In genomic region chr9:123291736-123292135, GRCh38 we compare ENCODE assay signal across 17 cellular contexts.
"Had no signal": no experiment of that assay in that cellular context is flagged by ENCODE, and none has a peak within 500 bp of the region (broad histone marks: within the 10 kb centered on the region; RNA-seq: fewer than 3 reads in every experiment).

No MANE protein-coding gene starts in this region.

- H3K27me3 ChIP-seq: cardiac muscle cell, neural progenitor cell, right atrium auricular region, transverse colon, uterus had no signal

- H3K36me3 ChIP-seq: cardiac muscle cell, neural progenitor cell, prostate gland, right atrium auricular region, transverse colon, uterus had no signal

- H3K36me3 Mint-ChIP-seq: activated naive CD8-positive, alpha-beta T cell treated with anti-CD3 and anti-CD28 coated beads, Interleukin-2, amount 10 ng/mL, durations not matched to agents 7 days and 5 days; naive thymus-derived CD4-positive, alpha-beta T cell; neural progenitor cell had no signal

- H3K4me1 ChIP-seq: prostate gland, right atrium auricular region, transverse colon, uterus had no signal

- H3K9ac ChIP-seq: neural progenitor cell had no signal

- H3K4me3 ChIP-seq: cardiac muscle cell, neural progenitor cell, prostate gland, right atrium auricular region, transverse colon, uterus had no signal

- ATAC-seq: naive thymus-derived CD4-positive, alpha-beta T cell had no signal

- H2AFZ ChIP-seq: neural progenitor cell had no signal

- H3K27me3 Mint-ChIP-seq: stimulated activated naive CD8-positive, alpha-beta T cell treated with anti-CD3 and anti-CD28 coated beads, Interleukin-15, Interleukin-2, amounts not matched to agents 100 ng/mL and 50 ng/mL, for 24 hours had no signal

- H3K9me3 Mint-ChIP-seq: activated naive CD8-positive, alpha-beta T cell treated with anti-CD3 and anti-CD28 coated beads, Interleukin-2, amount 10 ng/mL, durations not matched to agents 7 days and 5 days; dendritic cell treated with granulocyte-macrophage colony-stimulating factor and Interleukin-4, amounts not matched to agents 40 ng/mL and 50 ng/mL, for 4 days; naive thymus-derived CD4-positive, alpha-beta T cell; neural progenitor cell; stimulated activated naive CD8-positive, alpha-beta T cell treated with anti-CD3 and anti-CD28 coated beads, Interleukin-15, Interleukin-2, amounts not matched to agents 100 ng/mL and 50 ng/mL, for 24 hours had no signal

- DNase-seq: activated CD4-positive, CD25-positive, alpha-beta regulatory T cell; activated gamma-delta T cell; activated naive CD8-positive, alpha-beta T cell treated with anti-CD3 and anti-CD28 coated beads, Interleukin-2, amount 10 ng/mL, durations not matched to agents 7 days and 5 days; amygdala; effector memory CD4-positive, alpha-beta T cell; mesendoderm; naive thymus-derived CD4-positive, alpha-beta T cell; stimulated activated CD4-positive, alpha-beta T cell treated with anti-CD3 and anti-CD28 coated beads, Interleukin-2, amount 100 ng/mL, for 24 hours; T-helper 9 cell; transverse colon; uterus had no signal

- H3K9me3 ChIP-seq: prostate gland, right atrium auricular region, transverse colon, uterus had no signal

- H3K4me3 Mint-ChIP-seq: activated naive CD8-positive, alpha-beta T cell treated with anti-CD3 and anti-CD28 coated beads, Interleukin-2, amount 10 ng/mL, durations not matched to agents 7 days and 5 days; dendritic cell treated with granulocyte-macrophage colony-stimulating factor and Interleukin-4, amounts not matched to agents 40 ng/mL and 50 ng/mL, for 4 days; naive thymus-derived CD4-positive, alpha-beta T cell; neural progenitor cell; stimulated activated naive CD8-positive, alpha-beta T cell treated with anti-CD3 and anti-CD28 coated beads, Interleukin-15, Interleukin-2, amounts not matched to agents 100 ng/mL and 50 ng/mL, for 24 hours had no signal

- H3K4me2 ChIP-seq: neural progenitor cell had no signal

- H3K4me1 Mint-ChIP-seq: activated naive CD8-positive, alpha-beta T cell treated with anti-CD3 and anti-CD28 coated beads, Interleukin-2, amount 10 ng/mL, durations not matched to agents 7 days and 5 days had no signal

- H3K27ac Mint-ChIP-seq: activated naive CD8-positive, alpha-beta T cell treated with anti-CD3 and anti-CD28 coated beads, Interleukin-2, amount 10 ng/mL, durations not matched to agents 7 days and 5 days; dendritic cell treated with granulocyte-macrophage colony-stimulating factor and Interleukin-4, amounts not matched to agents 40 ng/mL and 50 ng/mL, for 4 days; neural progenitor cell; stimulated activated naive CD8-positive, alpha-beta T cell treated with anti-CD3 and anti-CD28 coated beads, Interleukin-15, Interleukin-2, amounts not matched to agents 100 ng/mL and 50 ng/mL, for 24 hours had no signal

- H3K27ac ChIP-seq: cardiac muscle cell, neural progenitor cell, prostate gland, right atrium auricular region, transverse colon, uterus had no signal
